ENCODE assay signal across 8 cellular contexts in genomic region chr5:141050622-141051525, GRCh38. TPM values are rescaled to one million over a fixed set of nuclear protein-coding genes. Genes with fewer than 3 reads are reported as not detected.
DNase-seq lines count a peak whose midpoint lies in the region; ATAC-seq, FAIRE-seq and TF ChIP-seq lines count a peak whose summit lies in the region.

Gene PCDHB1, plus strand, starts transcription at chr5:141051374. Its CDS starts 97 bp downstream, at chr5:141051471.

- peak in 1 of 2 experiments; percentile 46; a peak in 3 of 6 replicates for ATAC-seq in A549
- no peak for ATAC-seq in GM19395 (IDR thresholded peaks at IDR 0.05; ENCODE audit: unreplicated experiment)
- no peak for ATAC-seq in mucosa of descending colon

- 14% methylated on average over 20 of the region's 20 CpGs for WGBS in A549 (ENCODE audit: missing lambda C conversion rate)

- H3K4me1 ChIP-seq in A549: no peaks in the 10 kb centered on the region
- H3K4me1 ChIP-seq in mucosa of stomach (ENCODE audit: control insufficient read depth, insufficient read depth, low read length): no peaks in the 10 kb centered on the region
- H3K4me1 ChIP-seq in mucosa of descending colon (ENCODE audit: low read depth): no peaks in the 10 kb centered on the region

- no peak for TF ChIP-seq RAD21 in A549 (conservative IDR thresholded peaks at IDR 0.05 in 1 of 2, IDR thresholded peaks at IDR 0.05 in 1 of 2)

- FAIRE-seq in A549 (lab: Jason Lieb, UNC): no peak

- H3K27me3 ChIP-seq in mucosa of stomach (ENCODE audit: control insufficient read depth, insufficient read depth, low read length): no peaks in the 10 kb centered on the region

- TF ChIP-seq CTCF in A549 (IDR thresholded peaks at IDR 0.05) (no peak), cardiac fibroblast (IDR thresholded peaks at IDR 0.05; ENCODE audit: low read depth, low read length) (no peak), mucosa of descending colon (IDR thresholded peaks at IDR 0.05) (no peak)

- H3K9ac ChIP-seq in mucosa of stomach (ENCODE audit: low read length): no peak within 1 kb of the TSS

- H3K36me3 ChIP-seq in mucosa of stomach (ENCODE audit: control insufficient read depth, insufficient read depth, low read length): no peaks in the 10 kb centered on the region
- H3K36me3 ChIP-seq in mucosa of descending colon (ENCODE audit: low read depth): no peaks in the 10 kb centered on the region

- H3K9me3 ChIP-seq in A549 (0 out of 3 replicates have a peak, but pooled peaks cover 7% of the 10 kb centered on the region), mucosa of stomach (ENCODE audit: control insufficient read depth, low read length) (no peaks in the 10 kb centered on the region), mucosa of descending colon (peaks cover 9% of the 10 kb centered on the region)

- CTCF ChIA-PET in A549 (lab: Yijun Ruan, JAX): interaction anchor here (0.7 to 2.2 kb wide), 8 partner anchors 9 to 897 kb away, joined by 3 to 9 read pairs (median 4); partner anchors contain the start of genes PCDHA12 and PCDHA8

- no peak for TF ChIP-seq EP300 in A549 (IDR thresholded peaks at IDR 0.05)

- peak within 1 kb of the TSS; percentile 42 for H3K4me3 ChIP-seq in A549
- peak within 1 kb of the TSS; percentile 15 to 18 for H3K4me3 ChIP-seq in cardiac fibroblast (replicated peaks in 1 of 2; ENCODE audit: low read depth in 2 of 2, low read length in 2 of 2)
- peak within 1 kb of the TSS; percentile 10 for H3K4me3 ChIP-seq in mucosa of stomach (ENCODE audit: low read length)
- H3K4me3 ChIP-seq in mucosa of descending colon: no peak within 1 kb of the TSS

- POLR2A ChIA-PET in A549 (lab: Yijun Ruan, JAX): no interaction called here

- DNase-seq in A549 (ENCODE audit: low read depth in 1 of 2, low spot score in 1 of 2) (no peak), NCI-H128 (lab: John Stamatoyannopoulos, UW; ENCODE audit: unreplicated experiment) (peak; percentile 19), cardiac fibroblast (ENCODE audit: low read depth in 2 of 2) (no peak), mucosa of descending colon (no peak), OCI-M2 (lab: John Stamatoyannopoulos, UW; ENCODE audit: unreplicated experiment) (no peak)
- DNase-seq in NK-92 treated with Interleukin-12 subunit alpha and Interleukin-12 subunit beta, amount 100 ng/mL, for 24 hours (lab: John Stamatoyannopoulos, UW): no peak

- no peak for TF ChIP-seq POLR2A in A549 (IDR thresholded peaks at IDR 0.05; ENCODE audit: low read length)

- peak within 1 kb of the TSS; percentile 70 for H3K4me2 ChIP-seq in A549

- intact Hi-C loops in mucosa of descending colon (cut with DNase I, micrococcal nuclease): no loop called here

- no peak within 1 kb of the TSS for H3K27ac ChIP-seq in A549

TF ChIP-seq in A549, 52 proteins besides CTCF, POLR2A, EP300 and RAD21:
- TF ChIP-seq TFCP2L1 (CRISPR knock-in tag; IDR thresholded peaks at IDR 0.05) (no peak), KDM5A (IDR thresholded peaks at IDR 0.05) (no peak), ZC3H11A (IDR thresholded peaks at IDR 0.05) (no peak), NR3C1 (IDR thresholded peaks at IDR 0.05) (no peak), HDAC2 (IDR thresholded peaks at IDR 0.05) (no peak), HOXB13 (CRISPR knock-in tag; IDR thresholded peaks at IDR 0.05; ENCODE audit: low read depth) (no peak), PHF8 (IDR thresholded peaks at IDR 0.05; ENCODE audit: borderline replicate concordance, low read depth) (no peak), HEYL (CRISPR knock-in tag; IDR thresholded peaks at IDR 0.05) (no peak), CEBPB (IDR thresholded peaks at IDR 0.05) (no peak), CHD2 (IDR thresholded peaks at IDR 0.05; ENCODE audit: low read length, partially characterized antibody) (no peak), RCOR1 (IDR thresholded peaks at IDR 0.05; ENCODE audit: low read depth, low read length) (no peak), CBX2 (IDR thresholded peaks at IDR 0.05; ENCODE audit: borderline replicate concordance, low read depth) (no peak), ZNF302 (CRISPR knock-in tag; IDR thresholded peaks at IDR 0.05) (no peak), POLR2AphosphoS2 (conservative IDR thresholded peaks at IDR 0.05; ENCODE audit: low read length) (no peak), SREBF2 (IDR thresholded peaks at IDR 0.05) (no peak), PBX3 (IDR thresholded peaks at IDR 0.05) (no peak)
- TF ChIP-seq, protein P1, sequence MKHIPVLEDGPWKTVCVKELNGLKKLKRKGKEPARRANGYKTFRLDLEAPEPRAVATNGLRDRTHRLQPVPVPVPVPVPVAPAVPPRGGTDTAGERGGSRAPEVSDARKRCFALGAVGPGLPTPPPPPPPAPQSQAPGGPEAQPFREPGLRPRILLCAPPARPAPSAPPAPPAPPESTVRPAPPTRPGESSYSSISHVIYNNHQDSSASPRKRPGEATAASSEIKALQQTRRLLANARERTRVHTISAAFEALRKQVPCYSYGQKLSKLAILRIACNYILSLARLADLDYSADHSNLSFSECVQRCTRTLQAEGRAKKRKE (CRISPR knock-in tag; IDR thresholded peaks at IDR 0.05; ENCODE audit: low read depth): no peak

RNA-seq across cellular contexts. Expression of gene PCDHB1, which starts in this region (rescaled TPM):
- not detected in 2 replicates for polyA plus RNA-seq in A549 (2011; rRNA removed)
- not detected in 2 replicates for polyA plus RNA-seq in A549 (2012; cell fraction: cytosol; rRNA removed)
- polyA plus RNA-seq in A549 (2012; cell fraction: nucleus; rRNA removed): not detected in 2 replicates
- not detected in 3 replicates for polyA plus RNA-seq in A549 (2017; fragmentation: RNase III; extraction: RNeasy Plus Mini Kit Qiagen cat#74134 plus additional on column Dnase treatment)
- not detected in 2 replicates for polyA minus RNA-seq in A549 (2011; rRNA and poly(A)+ RNA removed)
- total RNA-seq in mucosa of descending colon: under 1 TPM in 1 of 3 donors, not detected in 2; 0.25 TPM
